In genomic region chr17:68109404-68109803, GRCh38 we compare ENCODE assay signal across 2 cellular contexts.
A peak's percentile ranks its signal among the peaks of the same experiment; 100 is the strongest.
DNase-seq lines count a peak whose midpoint lies in the region; ATAC-seq, FAIRE-seq and TF ChIP-seq lines count a peak whose summit lies in the region.
"Not testable (repeated sequence)": the region's sequence is repeated elsewhere in the genome, so short reads cannot be mapped to it uniquely, and the experiment has no call there.

No MANE protein-coding gene starts in this region.

- H3K9me3 ChIP-seq in HEK293 (ENCODE audit: control insufficient read depth, insufficient read depth, low read depth, low read length); K562 (replicated peaks; ENCODE audit: control insufficient read depth, insufficient read depth, low read depth, low read length): not testable (repeated sequence)

- not testable (repeated sequence) for DNase-seq in K562 (ENCODE audit: extremely low read depth in 1 of 4, low spot score in 3 of 4)

- H3K9me1 ChIP-seq in K562 (ENCODE audit: control insufficient read depth, insufficient read depth, low read length) = not testable (repeated sequence)

- H3K9ac ChIP-seq in K562 (ENCODE audit: insufficient read depth in 1 of 2, low read depth in 2 of 2, low read length in 2 of 2) = not testable (repeated sequence)

- H3K4me1 ChIP-seq in HEK293 (ENCODE audit: control insufficient read depth, insufficient read depth, low read length); K562 (replicated peaks in 1 of 2; ENCODE audit: control insufficient read depth in 2 of 2, insufficient read depth in 2 of 2, low read length in 2 of 2): not testable (repeated sequence)

- FAIRE-seq in K562 (lab: Jason Lieb, UNC) = not testable (repeated sequence)

- intact Hi-C loops in K562 (cut with micrococcal nuclease) = not testable (repeated sequence)

- not testable (repeated sequence) for TF ChIP-seq CTCF in HEK293 (tag by site-specific recombination; IDR thresholded peaks at IDR 0.05); K562 (IDR thresholded peaks at IDR 0.05 in 2 of 3, conservative IDR thresholded peaks at IDR 0.05 in 1 of 3; ENCODE audit: insufficient read depth in 2 of 3, low read depth in 1 of 3, low read length in 3 of 3)

- 59% methylated on average over 4 of the region's 4 CpGs for WGBS in K562 (ENCODE audit: insufficient coverage, low coverage, missing lambda C conversion rate)

- not testable (repeated sequence) for H3K4me3 ChIP-seq in HEK293 (ENCODE audit: low read depth, low read length); K562

- BruUV-seq in K562 (replicated peaks; lab: Mats Ljungman, UMichigan) = not testable (repeated sequence)

- CTCF ChIA-PET in HEK293 (lab: Yijun Ruan, JAX) = interaction anchor here (0.5 to 1.4 kb wide), 3 partner anchors 18 to 353 kb away, joined by 3 to 5 read pairs (median 4); no protein-coding TSS in a partner anchor
- CTCF ChIA-PET in K562 (lab: Yijun Ruan, JAX; ENCODE audit: low intra/inter-chr PET ratio) = not testable (repeated sequence)

- in situ Hi-C loops in K562 (cut with MboI) = not testable (repeated sequence)

- not testable (repeated sequence) for H3K27me3 ChIP-seq in K562 (ENCODE audit: control insufficient read depth in 2 of 2, insufficient read depth in 2 of 2, low read length in 2 of 2)

- H3K27ac ChIP-seq in HEK293 (ENCODE audit: extremely low read depth, low read depth, low read length); K562 (ENCODE audit: extremely low read depth, low read depth, low read length): not testable (repeated sequence)

- not testable (repeated sequence) for TF ChIP-seq RAD21 in K562 (CRISPR knock-in tag; conservative IDR thresholded peaks at IDR 0.05 in 1 of 2, IDR thresholded peaks at IDR 0.05 in 1 of 2)

- not testable (repeated sequence) for H4K20me1 ChIP-seq in K562 (replicated peaks; ENCODE audit: control insufficient read depth, insufficient read depth, low read length)

- TF ChIP-seq EP300 in K562 (IDR thresholded peaks at IDR 0.05; ENCODE audit: low read length) = not testable (repeated sequence)

- POLR2A ChIA-PET in HEK293 (lab: Yijun Ruan, JAX) = interaction anchor here (0.7 kb wide), 1 partner anchor 232 kb away, joined by 3 read pairs; no protein-coding TSS in a partner anchor
- POLR2A ChIA-PET in K562 (lab: Yijun Ruan, JAX) = not testable (repeated sequence)

- H3K79me2 ChIP-seq in K562 (ENCODE audit: control insufficient read depth, insufficient read depth, low read length) = not testable (repeated sequence)

- H3K4me2 ChIP-seq in K562 (ENCODE audit: insufficient read depth, low read length) = not testable (repeated sequence)

- not testable (repeated sequence) for TF ChIP-seq POLR2A in K562 (conservative IDR thresholded peaks at IDR 0.05)

- H2AFZ ChIP-seq in K562 (ENCODE audit: low read depth, low read length) = not testable (repeated sequence)

- H3K36me3 ChIP-seq in HEK293 (ENCODE audit: control insufficient read depth in 2 of 2, insufficient read depth in 1 of 2, low read length in 2 of 2) = peaks cover 22 to 24% of the 10 kb centered on the region in 2 experiments
- H3K36me3 ChIP-seq in K562 (ENCODE audit: control insufficient read depth, insufficient read depth, low read length) = not testable (repeated sequence)

- ATAC-seq in K562 = not testable (repeated sequence)

TF ChIP-seq in HEK293, 187 proteins besides CTCF, POLR2A, EP300 and RAD21:
- peak; percentile 55; the same call in 1 of the 2 replicates for TF ChIP-seq ZNF121 (tag by site-specific recombination; IDR thresholded peaks at IDR 0.05)

TF ChIP-seq in K562, 482 proteins besides CTCF, POLR2A, EP300 and RAD21:
- peak; percentile 72; the same call in 1 of the 2 replicates for TF ChIP-seq ZNF121 (CRISPR knock-in tag; conservative IDR thresholded peaks at IDR 0.05)
